7 cellular contexts compared by ENCODE assay signal in genomic region chr4:6873792-6874461, GRCh38. TPM values are rescaled to one million over a fixed set of nuclear protein-coding genes. Genes with fewer than 3 reads are reported as not detected.
A peak's percentile ranks its signal among the peaks of the same experiment; 100 is the strongest.
DNase-seq lines count a peak whose midpoint lies in the region; ATAC-seq and TF ChIP-seq lines count a peak whose summit lies in the region.

No MANE protein-coding gene starts in this region.

- H3K9me3 ChIP-seq in upper lobe of right lung, result no peaks in the 10 kb centered on the region

- intact Hi-C loops in posterior cingulate gyrus (cut with DNase I) (loop anchor here (1.0 kb wide), 1 partner anchor 154 kb away; no protein-coding TSS in a partner anchor), upper lobe of right lung (cut with DNase I) (no loop called here)

- no peak overlapping the region for H3K27ac ChIP-seq in upper lobe of right lung

- peak; percentile 44 for DNase-seq in RPMI7951 (ENCODE audit: low read depth)
- peak; percentile 64 for DNase-seq in activated effector memory CD4-positive, alpha-beta T cell treated with Interleukin-2 at 50 U/mL for 16 hours
- peak; percentile 76 for DNase-seq in globus pallidus (ENCODE audit: low spot score)
- peak in 9 of 10 donors; percentile 63 to 96 (median 79) for DNase-seq in posterior cingulate gyrus
- peak; percentile 87 for DNase-seq in upper lobe of right lung

- no peak overlapping the region for H3K4me3 ChIP-seq in upper lobe of right lung

- ATAC-seq in HG03045 (IDR thresholded peaks at IDR 0.05; ENCODE audit: unreplicated experiment), result peak; percentile 61
- ATAC-seq in upper lobe of right lung, result peak; percentile 80

- peaks cover 24% of the 10 kb centered on the region for H3K4me1 ChIP-seq in upper lobe of right lung

- TF ChIP-seq CTCF in GM12874 (IDR thresholded peaks at IDR 0.05; ENCODE audit: insufficient read depth, low read depth, low read length), result peak; percentile 89
- TF ChIP-seq CTCF in upper lobe of right lung (IDR thresholded peaks at IDR 0.05), result peak; percentile 83

- peaks cover 67% of the 10 kb centered on the region for H3K36me3 ChIP-seq in upper lobe of right lung

- no peaks in the 10 kb centered on the region for H3K27me3 ChIP-seq in upper lobe of right lung

RNA-seq across cellular contexts. Expression of gene TBC1D14, which starts 35.7 kb away (rescaled TPM):
- total RNA-seq in RPMI7951 (2014; rRNA removed; shearing (Covaris generic)), result 23.3 and 28.4 TPM in 2 replicates
- total RNA-seq in upper lobe of right lung, result 51.8 TPM
